7 cellular contexts compared by ENCODE assay signal in genomic region chr1:1299686-1300351, GRCh38. TPM values are rescaled to one million over a fixed set of nuclear protein-coding genes. Genes with fewer than 3 reads are reported as not detected.
DNase-seq lines count a peak whose midpoint lies in the region; ATAC-seq and TF ChIP-seq lines count a peak whose summit lies in the region.

No MANE protein-coding gene starts in this region.

- CTCF ChIA-PET in Calu3 (lab: Charles Lee): interaction anchor here (0.7 kb wide), 1 partner anchor 8 kb away, joined by 3 read pairs; no protein-coding TSS in a partner anchor

- H3K36me3 Mint-ChIP-seq in Calu3 (ENCODE audit: insufficient read depth, unreplicated experiment) (peaks cover 17% of the 10 kb centered on the region), memory B cell (no peaks in the 10 kb centered on the region)
- no peaks in the 10 kb centered on the region for H3K36me3 Mint-ChIP-seq in activated naive CD8-positive, alpha-beta T cell treated with anti-CD3 and anti-CD28 coated beads for 36 hours

- TF ChIP-seq CTCF in Calu3 (IDR thresholded peaks at IDR 0.05; ENCODE audit: unreplicated experiment) (peak; percentile 39), lower lobe of right lung (IDR thresholded peaks at IDR 0.05) (no peak)

- H3K9me3 ChIP-seq in lower lobe of right lung: no peaks in the 10 kb centered on the region

- H3K36me3 ChIP-seq in H7 (replicated peaks; ENCODE audit: control insufficient read depth, insufficient read depth, low read length): no peaks in the 10 kb centered on the region; the same call in 1 of the 2 replicates
- peaks cover 20% of the 10 kb centered on the region for H3K36me3 ChIP-seq in lower lobe of right lung

- no peak overlapping the region for H3K4me3 Mint-ChIP-seq in Calu3 (ENCODE audit: low read depth, unreplicated experiment)
- no peak overlapping the region for H3K4me3 Mint-ChIP-seq in activated naive CD8-positive, alpha-beta T cell treated with anti-CD3 and anti-CD28 coated beads for 36 hours
- no peak overlapping the region for H3K4me3 Mint-ChIP-seq in memory B cell

- peaks cover 11% of the 10 kb centered on the region for H3K4me1 ChIP-seq in lower lobe of right lung

- H3K9me3 Mint-ChIP-seq in Calu3 (ENCODE audit: low read depth, unreplicated experiment) (no peaks in the 10 kb centered on the region), memory B cell (no peaks in the 10 kb centered on the region)
- H3K9me3 Mint-ChIP-seq in activated naive CD8-positive, alpha-beta T cell treated with anti-CD3 and anti-CD28 coated beads for 36 hours: no peaks in the 10 kb centered on the region

- H3K27ac ChIP-seq in lower lobe of right lung: no peak overlapping the region

- BruUV-seq in Calu3 (replicated peaks; lab: Mats Ljungman, UMichigan): no TSS peak

- no peak overlapping the region for H3K27ac Mint-ChIP-seq in Calu3 (ENCODE audit: unreplicated experiment)
- H3K27ac Mint-ChIP-seq in activated naive CD8-positive, alpha-beta T cell treated with anti-CD3 and anti-CD28 coated beads for 36 hours: no peak overlapping the region
- H3K27ac Mint-ChIP-seq in memory B cell: no peak overlapping the region

- H3K4me1 Mint-ChIP-seq in Calu3 (ENCODE audit: low read depth, unreplicated experiment) (no peaks in the 10 kb centered on the region), memory B cell (peaks cover 5% of the 10 kb centered on the region)
- H3K4me1 Mint-ChIP-seq in activated naive CD8-positive, alpha-beta T cell treated with anti-CD3 and anti-CD28 coated beads for 36 hours: peaks cover 2% of the 10 kb centered on the region

- DNase-seq in Calu3 (peak; percentile 48), H7 (peak; percentile 90), memory B cell (ENCODE audit: low spot score in 2 of 2) (no peak), lower lobe of right lung (no peak)
- DNase-seq in activated naive CD8-positive, alpha-beta T cell treated with anti-CD3 and anti-CD28 coated beads for 36 hours: peak; percentile 41
- no peak for DNase-seq in stimulated activated CD8-positive, alpha-beta memory T cell treated with anti-CD3 and anti-CD28 coated beads, Interleukin-4, amount 100 ng/mL, for 48 hours

- H3K27me3 Mint-ChIP-seq in Calu3 (ENCODE audit: unreplicated experiment) (no peaks in the 10 kb centered on the region), memory B cell (no peaks in the 10 kb centered on the region)
- no peaks in the 10 kb centered on the region for H3K27me3 Mint-ChIP-seq in activated naive CD8-positive, alpha-beta T cell treated with anti-CD3 and anti-CD28 coated beads for 36 hours

- intact Hi-C loops in Calu3 (cut with micrococcal nuclease; ENCODE audit: unreplicated experiment): no loop called here
- intact Hi-C loops in lower lobe of right lung (cut with DNase I): no loop called here

- peak; percentile 86 for ATAC-seq in memory B cell (ENCODE audit: low read depth)
- no peak for ATAC-seq in lower lobe of right lung
- no peak for ATAC-seq in GM18907 (IDR thresholded peaks at IDR 0.05; ENCODE audit: unreplicated experiment)

- H3K4me3 ChIP-seq in H7 (ENCODE audit: insufficient read depth, low read depth, low read length): no peak overlapping the region
- H3K4me3 ChIP-seq in lower lobe of right lung: no peak overlapping the region

- no peaks in the 10 kb centered on the region for H3K27me3 ChIP-seq in H7 (ENCODE audit: control insufficient read depth, insufficient read depth, low read length)
- no peaks in the 10 kb centered on the region for H3K27me3 ChIP-seq in lower lobe of right lung (ENCODE audit: low read depth)

RNA-seq across cellular contexts. Expression of gene ACAP3, which starts 7.9 kb away (rescaled TPM):
- total RNA-seq in Calu3 (2022) (41.1 and 48.3 TPM in 2 replicates), lower lobe of right lung (50.6 TPM)
- total RNA-seq in H7 (2014; rRNA removed; shearing (Covaris generic)): 55.7 and 55.9 TPM in 2 replicates
- 10 to 100 TPM; 26.6 to 28.4 TPM for total RNA-seq in activated naive CD8-positive, alpha-beta T cell treated with anti-CD3 and anti-CD28 coated beads for 36 hours

RNA-seq across cellular contexts. Expression of gene PUSL1, which starts 8.6 kb away (rescaled TPM):
- total RNA-seq in Calu3 (2022): 22.7 and 24.7 TPM in 2 replicates
- total RNA-seq in H7 (2014; rRNA removed; shearing (Covaris generic)): 93.5 and 98.6 TPM in 2 replicates
- 10 to 100 TPM; 29.6 to 30.0 TPM for total RNA-seq in activated naive CD8-positive, alpha-beta T cell treated with anti-CD3 and anti-CD28 coated beads for 36 hours
- total RNA-seq in lower lobe of right lung: 16.2 TPM

RNA-seq across cellular contexts. Expression of gene SCNN1D, which starts 19.6 kb away (rescaled TPM):
- 2.5 and 4.1 TPM in 2 replicates for total RNA-seq in Calu3 (2022)
- total RNA-seq in H7 (2014; rRNA removed; shearing (Covaris generic)): 4.0 and 10.2 TPM in 2 replicates
- total RNA-seq in activated naive CD8-positive, alpha-beta T cell treated with anti-CD3 and anti-CD28 coated beads for 36 hours: 1 to 10 TPM; 4.9 to 6.9 TPM
- 4.3 TPM for total RNA-seq in lower lobe of right lung

RNA-seq across cellular contexts. Expression of gene INTS11, which starts 24.6 kb away (rescaled TPM):
- total RNA-seq in Calu3 (2022) (110 and 117 TPM in 2 replicates), lower lobe of right lung (88.9 TPM)
- 169 and 189 TPM in 2 replicates for total RNA-seq in H7 (2014; rRNA removed; shearing (Covaris generic))
- 100 to 1,000 TPM; 111 to 113 TPM for total RNA-seq in activated naive CD8-positive, alpha-beta T cell treated with anti-CD3 and anti-CD28 coated beads for 36 hours

RNA-seq across cellular contexts. Expression of gene CPTP, which starts 24.8 kb away (rescaled TPM):
- 20.1 and 23.7 TPM in 2 replicates for total RNA-seq in Calu3 (2022)
- 25.0 and 27.7 TPM in 2 replicates for total RNA-seq in H7 (2014; rRNA removed; shearing (Covaris generic))
- total RNA-seq in activated naive CD8-positive, alpha-beta T cell treated with anti-CD3 and anti-CD28 coated beads for 36 hours: 10 to 100 TPM; 12.2 to 13.7 TPM
- 20.4 TPM for total RNA-seq in lower lobe of right lung

Comparison
In these comparisons a context has a peak if more than half of its experiments do, and no peak if none do; other contexts are left out.
1. DNase-seq: peak in Calu3 (single experiment), H7 (single experiment) and activated naive CD8-positive, alpha-beta T cell treated with anti-CD3 and anti-CD28 coated beads for 36 hours (single experiment); none in memory B cell (0 of 2), stimulated activated CD8-positive, alpha-beta memory T cell treated with anti-CD3 and anti-CD28 coated beads, Interleukin-4, amount 100 ng/mL, for 48 hours (single experiment) and lower lobe of right lung (single experiment).